In the genomic region with DNA sequence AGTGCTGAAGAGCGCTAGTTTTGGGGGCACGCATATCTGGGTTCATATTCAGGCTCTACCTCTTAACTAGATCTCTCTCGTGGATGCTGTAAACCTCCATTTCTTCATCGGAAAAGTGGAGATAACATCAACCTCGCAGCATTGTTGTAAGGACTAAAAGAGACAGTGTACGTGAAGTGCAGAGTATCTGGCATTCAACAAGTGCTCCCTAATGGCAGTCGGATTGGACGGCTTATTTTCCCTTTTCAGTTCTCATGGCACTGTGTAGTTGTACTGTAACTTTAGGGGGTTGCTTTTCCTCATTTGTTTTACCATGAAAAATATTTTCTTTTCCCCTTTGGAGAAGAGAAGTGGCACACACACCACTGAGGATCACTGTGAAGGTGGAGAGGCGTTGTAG, we compare ENCODE assay signal across 10 cellular contexts.
ATAC-seq and TF ChIP-seq lines count a peak whose summit lies in the region.
"Had no signal": no experiment of that assay in that cellular context is flagged by ENCODE, and none has a peak within 500 bp of the region (broad histone marks: within the 10 kb centered on the region; RNA-seq: fewer than 3 reads in every experiment).

No MANE protein-coding gene starts in this region.

- no peak overlapping the region for H3K4me3 ChIP-seq in HEK293 (ENCODE audit: low read depth, low read length)
- H3K4me3 ChIP-seq: A549; BLaER1; BLaER1 treated with 17β-estradiol and CSF1 and Interleukin-3, amounts not matched to agents 10 nM and 100 nM had no signal

- ATAC-seq in GM18520 (IDR thresholded peaks at IDR 0.05; ENCODE audit: unreplicated experiment): no peak
- ATAC-seq: A549; CD8-positive, alpha-beta T cell had no signal

- no peak for TF ChIP-seq CTCF in HEK293 (tag by site-specific recombination; IDR thresholded peaks at IDR 0.05)

- no peaks in the 10 kb centered on the region for H3K4me1 ChIP-seq in HEK293 (ENCODE audit: control insufficient read depth, insufficient read depth, low read length)
- H3K4me1 ChIP-seq: A549, BE2C, Caco-2 had no signal

- CTCF ChIA-PET in HEK293 (lab: Yijun Ruan, JAX): no interaction called here

- H3K27ac ChIP-seq in HEK293 (ENCODE audit: extremely low read depth, low read depth, low read length): no peak overlapping the region
- H3K27ac ChIP-seq: 22Rv1; A549; BLaER1; BLaER1 treated with 17β-estradiol and CSF1 and Interleukin-3, amounts not matched to agents 10 nM and 100 nM; C4-2B had no signal

- H3K9me3 ChIP-seq in HEK293 (ENCODE audit: control insufficient read depth, insufficient read depth, low read depth, low read length): no peaks in the 10 kb centered on the region
- H3K9me3 ChIP-seq: A549; BE2C; BLaER1; BLaER1 treated with 17β-estradiol and CSF1 and Interleukin-3, amounts not matched to agents 10 nM and 100 nM; Caco-2 had no signal

- no peaks in the 10 kb centered on the region for H3K36me3 ChIP-seq in HEK293 (ENCODE audit: control insufficient read depth in 2 of 2, insufficient read depth in 1 of 2, low read length in 2 of 2)
- H3K36me3 ChIP-seq: BE2C; BLaER1; BLaER1 treated with 17β-estradiol and CSF1 and Interleukin-3, amounts not matched to agents 10 nM and 100 nM had no signal

- POLR2A ChIA-PET in HEK293 (lab: Yijun Ruan, JAX): no interaction called here

TF ChIP-seq in HEK293, 187 proteins besides CTCF, POLR2A, EP300 and RAD21:
- peak; percentile 88 for TF ChIP-seq SCRT1 (tag by site-specific recombination; IDR thresholded peaks at IDR 0.05; ENCODE audit: borderline replicate concordance)
- TF ChIP-seq TSHZ1 (tag by site-specific recombination; IDR thresholded peaks at IDR 0.05; ENCODE audit: borderline replicate concordance): no peak
- TF ChIP-seq HIC1 (tag by site-specific recombination; IDR thresholded peaks at IDR 0.05): no peak
- peak; percentile 81 for TF ChIP-seq SCRT2 (tag by site-specific recombination; IDR thresholded peaks at IDR 0.05)
TF ChIP-seq in HEK293: peak in this region for 2.
